In the genomic region with DNA sequence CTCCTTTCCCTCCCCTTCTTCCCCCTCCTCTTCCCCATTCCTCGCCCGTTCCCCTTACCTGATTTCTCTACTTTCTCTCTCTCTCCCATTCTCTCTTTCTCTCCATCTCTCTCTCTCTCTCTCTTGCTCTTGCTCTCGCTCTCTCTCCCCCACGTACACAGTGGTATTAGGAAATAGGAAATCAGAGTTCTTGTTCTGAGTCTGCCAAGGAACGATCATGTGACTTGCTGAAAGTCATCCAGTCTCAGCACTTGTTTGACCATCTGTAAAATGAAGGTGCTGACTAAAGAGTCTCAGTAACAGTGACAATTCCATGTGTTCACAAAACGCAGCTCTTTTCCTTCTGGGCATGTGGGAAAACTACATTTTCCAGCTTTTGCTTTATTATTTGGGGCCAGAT, we compare ENCODE assay signal across 14 cellular contexts.
A peak's percentile ranks its signal among the peaks of the same experiment; 100 is the strongest.
DNase-seq lines count a peak whose midpoint lies in the region; ATAC-seq and TF ChIP-seq lines count a peak whose summit lies in the region.
"Had no signal": no experiment of that assay in that cellular context is flagged by ENCODE, and none has a peak within 500 bp of the region (broad histone marks: within the 10 kb centered on the region; RNA-seq: fewer than 3 reads in every experiment).

No MANE protein-coding gene starts in this region.

- H3K4me2 ChIP-seq in GM23248 (ENCODE audit: unreplicated experiment) = no peak overlapping the region

- H3K36me3 ChIP-seq in GM23248 (ENCODE audit: low read depth) = no peaks in the 10 kb centered on the region
- H3K36me3 ChIP-seq in heart left ventricle = no peaks in the 10 kb centered on the region
- H3K36me3 ChIP-seq in gastrocnemius medialis = no peaks in the 10 kb centered on the region
- no peaks in the 10 kb centered on the region for H3K36me3 ChIP-seq in WERI-Rb-1

- in situ Hi-C loops in GM23248 (cut with MboI) = no loop called here
- in situ Hi-C loops in astrocyte of the spinal cord (cut with HindIII; ENCODE audit: low sequenced_read_pairs) = no loop called here
- in situ Hi-C loops in gastrocnemius medialis (cut with MboI; ENCODE audit: low sequenced_read_pairs in 4 of 4) = no loop called here

- WGBS in GM23248 (ENCODE audit: low coverage in 1 of 2, low lambda C conversion rate in 2 of 2, missing lambda C conversion rate in 2 of 2), 2 experiments = 64 to 65% methylated on average over 5 to 6 of the region's 6 CpGs
- 26 to 49% (median 33%) methylated on average over 6 of the region's 6 CpGs for WGBS in heart left ventricle, 4 donors

- H3K27me3 ChIP-seq in GM23248 (replicated peaks; ENCODE audit: insufficient read depth) (no peaks in the 10 kb centered on the region), heart left ventricle (no peaks in the 10 kb centered on the region), gastrocnemius medialis (no peaks in the 10 kb centered on the region), WERI-Rb-1 (ENCODE audit: insufficient read depth, low read depth, severe bottlenecking) (no peaks in the 10 kb centered on the region)
- H3K27me3 ChIP-seq: testis had no signal

- TF ChIP-seq POLR2A in heart left ventricle (IDR thresholded peaks at IDR 0.05) (no peak), gastrocnemius medialis (IDR thresholded peaks at IDR 0.05) (no peak)

- no peaks in the 10 kb centered on the region for H3K9me2 ChIP-seq in GM23248 (ENCODE audit: insufficient read depth)

- intact Hi-C loops in heart left ventricle (cut with DNase I) (loop anchor here in 1 of 10 donors (5.0 kb wide), 1 partner anchor 36 kb away; no protein-coding TSS in a partner anchor), gastrocnemius medialis (cut with DNase I; ENCODE audit: low total_unique reads) (no loop called here)

- H3F3A ChIP-seq in GM23248 (ENCODE audit: insufficient read depth) = peaks cover 32% of the 10 kb centered on the region

- H3K4me3 ChIP-seq in GM23248 (no peak overlapping the region), astrocyte of the spinal cord (ENCODE audit: low read depth, low read length) (no peak overlapping the region), heart left ventricle (peak overlapping the region in 7 of 12 donors; percentile 11 to 40 (median 21)), gastrocnemius medialis (no peak overlapping the region), WERI-Rb-1 (ENCODE audit: low read depth, low read length) (no peak overlapping the region)
- H3K4me3 ChIP-seq: testis had no signal

- peak overlapping the region; percentile 36; the same call in 1 of the 2 replicates for H2AFZ ChIP-seq in GM23248

- no peak overlapping the region for H3K9ac ChIP-seq in GM23248

- DNase-seq in GM23248 (peak; percentile 58), astrocyte of the spinal cord (ENCODE audit: low read depth, low spot score) (peak; percentile 13), heart left ventricle (peak in 4 of 5 donors; percentile 31 to 36 (median 32)), gastrocnemius medialis (peak; percentile 21 to 41), WERI-Rb-1 (no peak)
- DNase-seq: activated B cell treated with CpG ODN at 0.5 μM for 24 hours; amygdala; Caco-2; effector CD8-positive, alpha-beta T cell; NCI-H2029; testis had no signal

- H3K9me3 ChIP-seq in GM23248 (ENCODE audit: low read depth) (no peaks in the 10 kb centered on the region), heart left ventricle (peaks cover 0 to 10% (median 0%) of the 10 kb centered on the region in 12 donors), gastrocnemius medialis (no peaks in the 10 kb centered on the region), WERI-Rb-1 (ENCODE audit: severe bottlenecking) (peaks cover 4% of the 10 kb centered on the region)
- H3K9me3 ChIP-seq: testis had no signal

- H3K4me1 ChIP-seq in GM23248 (ENCODE audit: insufficient read depth) (peaks cover 34% of the 10 kb centered on the region), heart left ventricle (peaks cover 0 to 38% (median 20%) of the 10 kb centered on the region in 12 donors), gastrocnemius medialis (no peaks in the 10 kb centered on the region)
- H3K4me1 ChIP-seq: testis had no signal

- ATAC-seq in heart left ventricle (peak; percentile 84 to 89 (median 86)), gastrocnemius medialis (peak; percentile 89), GM19324 (IDR thresholded peaks at IDR 0.05; ENCODE audit: low FRiP score, unreplicated experiment) (no peak), GM18873 (IDR thresholded peaks at IDR 0.05; ENCODE audit: low FRiP score, unreplicated experiment) (no peak), HG02870 (IDR thresholded peaks at IDR 0.05; ENCODE audit: unreplicated experiment) (no peak)

- no peak for TF ChIP-seq CTCF in astrocyte of the spinal cord (IDR thresholded peaks at IDR 0.05; ENCODE audit: low read depth, low read length)
- TF ChIP-seq CTCF in heart left ventricle (IDR thresholded peaks at IDR 0.05) = no peak
- TF ChIP-seq CTCF in gastrocnemius medialis (IDR thresholded peaks at IDR 0.05 in 4 of 5, conservative IDR thresholded peaks at IDR 0.05 in 1 of 5) = no peak
- no peak for TF ChIP-seq CTCF in WERI-Rb-1 (IDR thresholded peaks at IDR 0.05; ENCODE audit: low read depth, low read length)

- H3K27ac ChIP-seq in GM23248 = no peak overlapping the region
- H3K27ac ChIP-seq in heart left ventricle = peak overlapping the region in 7 of 12 donors; percentile 3 to 66 (median 31)
- H3K27ac ChIP-seq in gastrocnemius medialis = peak overlapping the region in 1 of 4 donors; percentile 7
- H3K27ac ChIP-seq in WERI-Rb-1 = no peak overlapping the region
- H3K27ac ChIP-seq: testis had no signal

- H3K79me2 ChIP-seq in GM23248 (ENCODE audit: insufficient read depth) = no peaks in the 10 kb centered on the region

- no peaks in the 10 kb centered on the region for H4K20me1 ChIP-seq in GM23248 (ENCODE audit: insufficient read depth)

Comparison
In these comparisons a context has a peak if more than half of its experiments do, and no peak if none do; other contexts are left out.
1. H3K27ac ChIP-seq: peak in heart left ventricle (7 of 12); none in GM23248 (single experiment) and WERI-Rb-1 (single experiment).
2. H3K4me3 ChIP-seq: peak in heart left ventricle (7 of 12); none in GM23248 (single experiment), astrocyte of the spinal cord (single experiment), gastrocnemius medialis (0 of 4) and WERI-Rb-1 (single experiment).
3. ATAC-seq: peak in heart left ventricle (4 of 4) and gastrocnemius medialis (2 of 2); none in GM19324 (single experiment), GM18873 (single experiment) and HG02870 (single experiment).